Comparison of ENCODE assay signal across 8 cellular contexts in the genomic region with DNA sequence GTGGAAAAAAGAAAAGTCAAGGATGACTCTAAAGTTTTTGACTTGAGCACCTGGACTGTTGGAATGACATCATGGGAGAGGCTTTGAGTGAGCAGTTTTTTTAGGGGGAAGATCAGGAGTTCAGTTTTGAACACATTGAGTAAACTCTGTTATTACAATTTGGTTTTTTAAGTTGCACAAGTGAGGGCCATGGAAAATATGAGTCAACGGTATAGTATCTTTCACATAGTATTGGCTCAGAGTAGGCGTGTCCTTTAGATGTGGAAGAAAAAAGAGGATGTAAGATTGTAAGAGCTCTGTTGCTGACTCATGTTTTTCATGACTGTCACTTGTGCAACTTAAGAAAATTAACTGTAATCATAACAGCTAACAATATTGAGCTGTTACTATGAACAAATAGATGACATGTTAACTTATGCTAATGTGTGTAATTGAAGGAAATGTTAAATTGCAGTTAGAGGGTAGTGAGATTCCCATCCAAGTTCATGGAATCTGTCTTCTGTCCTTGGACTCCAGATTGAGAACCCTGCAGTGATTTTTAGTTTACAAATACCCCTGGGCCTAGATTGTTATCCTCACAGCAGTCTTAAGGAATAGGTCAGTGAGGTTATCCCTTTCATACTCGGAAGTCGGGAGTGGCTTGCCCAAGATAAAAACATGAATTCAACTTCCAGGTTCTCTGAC. TPM values are rescaled to one million over a fixed set of nuclear protein-coding genes. Genes with fewer than 3 reads are reported as not detected.
DNase-seq lines count a peak whose midpoint lies in the region; ATAC-seq, FAIRE-seq and TF ChIP-seq lines count a peak whose summit lies in the region.

No MANE protein-coding gene starts in this region.

- peak; percentile 88 to 96 for ATAC-seq in activated naive CD4-positive, alpha-beta T cell treated with anti-CD3 and anti-CD28 coated beads, Interleukin-2, amount 50 U/mL, for 72 hours
- ATAC-seq in HepG2, result no peak

- H3K36me3 Mint-ChIP-seq in activated naive CD4-positive, alpha-beta T cell treated with anti-CD3 and anti-CD28 coated beads, Interleukin-2, amount 50 U/mL, for 72 hours, result no peaks in the 10 kb centered on the region

- no peak overlapping the region for H3K9ac ChIP-seq in HepG2 (ENCODE audit: insufficient read depth, low read depth, low read length)

- CTCF ChIA-PET in HepG2 (lab: Yijun Ruan, JAX; ENCODE audit: low intra/inter-chr PET ratio, low total read pairs), result no interaction called here

- H3K36me3 ChIP-seq in HepG2 (replicated peaks in 1 of 2; ENCODE audit: control insufficient read depth in 1 of 2, insufficient read depth in 2 of 2, low read length in 2 of 2), result no peaks in the 10 kb centered on the region

- peak; percentile 96 for FAIRE-seq in H54 (lab: Jason Lieb, UNC)
- no peak for FAIRE-seq in HepG2 (lab: Jason Lieb, UNC)

- H3K9me3 Mint-ChIP-seq in activated naive CD4-positive, alpha-beta T cell treated with anti-CD3 and anti-CD28 coated beads, Interleukin-2, amount 50 U/mL, for 72 hours, result peaks cover 0 to 8% of the 10 kb centered on the region in 2 donors

- H3K9me3 ChIP-seq in HepG2 (ENCODE audit: low read length), result no peaks in the 10 kb centered on the region

- no peak for TF ChIP-seq RAD21 in HepG2 (CRISPR knock-in tag; IDR thresholded peaks at IDR 0.05)

- H4K20me1 ChIP-seq in HepG2 (ENCODE audit: insufficient read depth, low read length), result no peaks in the 10 kb centered on the region

- WGBS in HepG2 (ENCODE audit: low lambda C conversion rate), result 12% methylated on average over 4 of the region's 4 CpGs

- no TSS peak for BruUV-seq in HepG2 (replicated peaks; lab: Mats Ljungman, UMichigan)

- H3K79me2 ChIP-seq in HepG2 (ENCODE audit: insufficient read depth, low read length), result no peaks in the 10 kb centered on the region

- no peak overlapping the region for H3K27ac ChIP-seq in HepG2 (ENCODE audit: extremely low read length, insufficient read depth, low read length)

- intact Hi-C loops in HepG2 (cut with micrococcal nuclease; ENCODE audit: unreplicated experiment), result no loop called here

- no peak overlapping the region for H3K4me3 ChIP-seq in HepG2 (replicated peaks in 1 of 3; ENCODE audit: insufficient read depth in 1 of 3, low read depth in 2 of 3, low read length in 3 of 3)

- TF ChIP-seq CTCF in HepG2 (CRISPR knock-in tag; IDR thresholded peaks at IDR 0.05), result no peak

- in situ Hi-C loops in HepG2 (cut with HindIII; ENCODE audit: extremely low pct_ligation_motif_present, low pct_unique_long_range_greater_than_20kb), result no loop called here

- no peaks in the 10 kb centered on the region for H3K4me1 ChIP-seq in HepG2 (ENCODE audit: insufficient read depth, low read length)

- no peak; a peak in 1 of 4 replicates for TF ChIP-seq EP300 in HepG2 (IDR thresholded peaks at IDR 0.05; ENCODE audit: low read depth in 2 of 2, low read length in 2 of 2)
- no peak for TF ChIP-seq EP300 in HepG2 (CRISPR knock-in tag; IDR thresholded peaks at IDR 0.05; ENCODE audit: borderline replicate concordance)

- POLR2A ChIA-PET in HepG2 (lab: Yijun Ruan, JAX), result no interaction called here

- TF ChIP-seq POLR2A in H54 (IDR thresholded peaks at IDR 0.05; ENCODE audit: low read depth, low read length), result no peak
- no peak for TF ChIP-seq POLR2A in HepG2 (IDR thresholded peaks at IDR 0.05; ENCODE audit: insufficient read depth in 1 of 2, low read depth in 2 of 2, low read length in 2 of 2)

- peak; percentile 4 for DNase-seq in activated gamma-delta T cell treated with anti-CD3 and anti-CD28 coated beads, Interleukin-2, amount 50 U/mL, for 16 hours (ENCODE audit: low read depth)
- DNase-seq in activated gamma-delta T cell treated with Interleukin-2 at 50 U/mL for 16 hours (no peak), H54 (ENCODE audit: insufficient read length, low spot score) (peak; percentile 26), LHCN-M2 (ENCODE audit: low read depth) (peak; percentile 99), HepG2 (ENCODE audit: low spot score) (peak; percentile 54), NCI-H2196 treated with DMSO at 0.1 percent for 48 hours (lab: John Stamatoyannopoulos, UW; ENCODE audit: unreplicated experiment) (no peak)
- peak in 1 of 2 donors; percentile 27 for DNase-seq in activated naive CD4-positive, alpha-beta T cell treated with anti-CD3 and anti-CD28 coated beads, Interleukin-2, amount 50 U/mL, for 72 hours (ENCODE audit: low spot score in 2 of 2)
- no peak for DNase-seq in effector CD4-positive, alpha-beta T cell

- peak overlapping the region; percentile 77 to 79 for H3K27ac Mint-ChIP-seq in activated naive CD4-positive, alpha-beta T cell treated with anti-CD3 and anti-CD28 coated beads, Interleukin-2, amount 50 U/mL, for 72 hours

- no peak overlapping the region for H2AFZ ChIP-seq in HepG2 (ENCODE audit: low read length)

- H3K4me2 ChIP-seq in HepG2 (ENCODE audit: low read depth, low read length), result no peak overlapping the region

- H3K27me3 ChIP-seq in HepG2 (ENCODE audit: control insufficient read depth in 1 of 2, insufficient read depth in 2 of 2, low read length in 2 of 2), result no peaks in the 10 kb centered on the region

TF ChIP-seq in HepG2, 621 proteins besides CTCF, POLR2A, EP300 and RAD21:
- TF ChIP-seq FOSL2 (CRISPR knock-in tag; IDR thresholded peaks at IDR 0.05), result 0 out of 2 replicates have a peak, but pooled peaks have one; percentile 9
- TF ChIP-seq, protein P1, sequence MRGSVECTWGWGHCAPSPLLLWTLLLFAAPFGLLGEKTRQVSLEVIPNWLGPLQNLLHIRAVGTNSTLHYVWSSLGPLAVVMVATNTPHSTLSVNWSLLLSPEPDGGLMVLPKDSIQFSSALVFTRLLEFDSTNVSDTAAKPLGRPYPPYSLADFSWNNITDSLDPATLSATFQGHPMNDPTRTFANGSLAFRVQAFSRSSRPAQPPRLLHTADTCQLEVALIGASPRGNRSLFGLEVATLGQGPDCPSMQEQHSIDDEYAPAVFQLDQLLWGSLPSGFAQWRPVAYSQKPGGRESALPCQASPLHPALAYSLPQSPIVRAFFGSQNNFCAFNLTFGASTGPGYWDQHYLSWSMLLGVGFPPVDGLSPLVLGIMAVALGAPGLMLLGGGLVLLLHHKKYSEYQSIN (CRISPR knock-in tag; IDR thresholded peaks at IDR 0.05; ENCODE audit: borderline replicate concordance), result no peak
- TF ChIP-seq ZNF367 (CRISPR knock-in tag; IDR thresholded peaks at IDR 0.05; ENCODE audit: borderline replicate concordance), result no peak
- TF ChIP-seq NR1H2 (CRISPR knock-in tag; IDR thresholded peaks at IDR 0.05; ENCODE audit: borderline replicate concordance, low read depth), result no peak
- TF ChIP-seq CEBPB (IDR thresholded peaks at IDR 0.05; ENCODE audit: borderline replicate concordance, low read depth, low read length), result peak; percentile 18; the same call in 1 of the 2 replicates
- TF ChIP-seq ATF7 (IDR thresholded peaks at IDR 0.05), result peak; percentile 23; the same call in 1 of the 2 replicates
- no peak for TF ChIP-seq ATF7 (CRISPR knock-in tag; IDR thresholded peaks at IDR 0.05)
- peak; percentile 77 to 81 for TF ChIP-seq MAFK (conservative IDR thresholded peaks at IDR 0.05 in 1 of 2, IDR thresholded peaks at IDR 0.05 in 1 of 2; ENCODE audit: low read length in 2 of 2)
- 0 out of 2 replicates have a peak, but pooled peaks have one; percentile 9 for TF ChIP-seq NFE2L2 (IDR thresholded peaks at IDR 0.05; ENCODE audit: low read length)
- peak; percentile 76 for TF ChIP-seq MAFF (IDR thresholded peaks at IDR 0.05; ENCODE audit: low read depth, low read length)
- TF ChIP-seq SMAD3 (CRISPR knock-in tag; IDR thresholded peaks at IDR 0.05), result no peak

RNA-seq across cellular contexts. Expression of a gene that starts 48.1 kb away (rescaled TPM):
- total RNA-seq in LHCN-M2 (2014; rRNA removed) (467 and 521 TPM in 2 replicates), HepG2 (2016; rRNA removed; fragmentation: Illumina TruSeq; extraction: Trizol) (46.5 and 60.2 TPM in 2 replicates)
- 134 TPM for polyA plus RNA-seq in LHCN-M2 (2012)
- total RNA-seq in activated naive CD4-positive, alpha-beta T cell treated with anti-CD3 and anti-CD28 coated beads, Interleukin-2, amount 50 U/mL, for 72 hours, result 10 to 100 TPM; 14.5 to 18.2 TPM
- total RNA-seq in HepG2 (2016; cell fraction: cytosol; rRNA removed; fragmentation: Illumina TruSeq; extraction: Trizol; ENCODE audit: low read depth), result 8.5 and 11.5 TPM in 2 replicates
- total RNA-seq in HepG2 (2016; cell fraction: insoluble cytoplasmic fraction; rRNA removed; fragmentation: Illumina TruSeq; extraction: Trizol), result 52.7 and 57.3 TPM in 2 replicates
- 14.5 and 16.1 TPM in 2 replicates for total RNA-seq in HepG2 (2016; cell fraction: membrane; rRNA removed; fragmentation: Illumina TruSeq; extraction: Trizol)
- total RNA-seq in HepG2 (2016; cell fraction: nucleus; rRNA removed; fragmentation: Illumina TruSeq; extraction: Trizol), result 81.0 and 90.0 TPM in 2 replicates
- 12.1 and 12.6 TPM in 2 replicates for polyA plus RNA-seq in HepG2 (2011; rRNA removed)
- polyA plus RNA-seq in HepG2 (2011; cell fraction: cytosol; rRNA removed), result 3.3 and 7.0 TPM in 2 replicates
- 11.9 and 12.3 TPM in 2 replicates for polyA plus RNA-seq in HepG2 (2011; cell fraction: nucleus; rRNA removed)
- polyA plus RNA-seq in HepG2 (2012), result 30.7 and 30.9 TPM in 2 replicates
- 0.71 and 1.0 TPM in 2 replicates for polyA plus RNA-seq in HepG2 (2016; cell fraction: cytosol; fragmentation: Illumina TruSeq; extraction: Trizol; ENCODE audit: low read depth)
- 25.8 and 28.7 TPM in 2 replicates for polyA plus RNA-seq in HepG2 (2016; cell fraction: insoluble cytoplasmic fraction; fragmentation: Illumina TruSeq; extraction: Trizol; ENCODE audit: low read depth)
- 3.3 and 4.5 TPM in 2 replicates for polyA plus RNA-seq in HepG2 (2016; cell fraction: membrane; fragmentation: Illumina TruSeq; extraction: Trizol; ENCODE audit: low read depth)
- polyA plus RNA-seq in HepG2 (2016; cell fraction: nucleus; fragmentation: Illumina TruSeq; extraction: Trizol; ENCODE audit: insufficient read depth, low read depth), result 61.4 and 62.9 TPM in 2 replicates
- polyA minus RNA-seq in HepG2 (2011; rRNA and poly(A)+ RNA removed; ENCODE audit: low replicate concordance), result 8.3 and 27.4 TPM in 2 replicates
- 22.0 and 22.2 TPM in 2 replicates for polyA minus RNA-seq in HepG2 (2011; cell fraction: cytosol; rRNA and poly(A)+ RNA removed)
- 95.1 and 96.8 TPM in 2 replicates for polyA minus RNA-seq in HepG2 (2011; cell fraction: nucleus; rRNA and poly(A)+ RNA removed)

Comparison
In these comparisons a context has a peak if more than half of its experiments do, and no peak if none do; other contexts are left out.
1. DNase-seq: peak in activated gamma-delta T cell treated with anti-CD3 and anti-CD28 coated beads, Interleukin-2, amount 50 U/mL, for 16 hours (single experiment), H54 (single experiment), LHCN-M2 (single experiment) and HepG2 (single experiment); none in activated gamma-delta T cell treated with Interleukin-2 at 50 U/mL for 16 hours (single experiment), NCI-H2196 treated with DMSO at 0.1 percent for 48 hours (single experiment) and effector CD4-positive, alpha-beta T cell (single experiment).